Comparison of ENCODE assay signal across 35 cellular contexts in genomic region chr2:199994296-199994695, GRCh38.
"Had no signal": no experiment of that assay in that cellular context is flagged by ENCODE, and none has a peak within 500 bp of the region (broad histone marks: within the 10 kb centered on the region; RNA-seq: fewer than 3 reads in every experiment).

No MANE protein-coding gene starts in this region.

- H3K27me3 ChIP-seq: brain microvascular endothelial cell, MG63 had no signal

- H3K4me3 Mint-ChIP-seq: activated CD8-positive, alpha-beta T cell treated with anti-CD3 and anti-CD28 coated beads for 36 hours; activated naive CD8-positive, alpha-beta T cell treated with anti-CD3 and anti-CD28 coated beads for 36 hours; activated T-cell treated with anti-CD3 and anti-CD28 coated beads, Interleukin-2, amount 50 U/mL, for 72 hours; activated T-helper 17 cell treated with anti-CD3 and anti-CD28 coated beads, Interleukin-2, amount 50 U/mL, for 72 hours; central memory CD8-positive, alpha-beta T cell had no signal

- ATAC-seq: activated CD8-positive, alpha-beta T cell treated with anti-CD3 and anti-CD28 coated beads for 36 hours; activated T-cell treated with anti-CD3 and anti-CD28 coated beads, Interleukin-2, amount 50 U/mL, for 72 hours; activated T-helper 17 cell treated with anti-CD3 and anti-CD28 coated beads, Interleukin-2, amount 50 U/mL, for 72 hours; Right ventricle myocardium inferior; SK-N-SH treated with all-trans-retinoic acid at 6 μM for 48 hours had no signal

- H3K9me3 Mint-ChIP-seq: activated CD8-positive, alpha-beta T cell treated with anti-CD3 and anti-CD28 coated beads for 36 hours; activated naive CD8-positive, alpha-beta T cell treated with anti-CD3 and anti-CD28 coated beads for 36 hours; activated T-cell treated with anti-CD3 and anti-CD28 coated beads, Interleukin-2, amount 50 U/mL, for 72 hours; activated T-helper 17 cell treated with anti-CD3 and anti-CD28 coated beads, Interleukin-2, amount 50 U/mL, for 72 hours; central memory CD8-positive, alpha-beta T cell had no signal

- H3K27me3 Mint-ChIP-seq: activated CD8-positive, alpha-beta T cell treated with anti-CD3 and anti-CD28 coated beads for 36 hours; activated naive CD8-positive, alpha-beta T cell treated with anti-CD3 and anti-CD28 coated beads for 36 hours; central memory CD8-positive, alpha-beta T cell had no signal

- H3K4me3 ChIP-seq: MG63, PC-9 had no signal

- H3K27ac Mint-ChIP-seq: activated CD8-positive, alpha-beta T cell treated with anti-CD3 and anti-CD28 coated beads for 36 hours; activated naive CD8-positive, alpha-beta T cell treated with anti-CD3 and anti-CD28 coated beads for 36 hours; activated T-cell treated with anti-CD3 and anti-CD28 coated beads, Interleukin-2, amount 50 U/mL, for 72 hours; activated T-helper 17 cell treated with anti-CD3 and anti-CD28 coated beads, Interleukin-2, amount 50 U/mL, for 72 hours had no signal

- H3K9me3 ChIP-seq: MG63 had no signal

- H3K4me1 Mint-ChIP-seq: activated naive CD8-positive, alpha-beta T cell treated with anti-CD3 and anti-CD28 coated beads for 36 hours; activated T-helper 17 cell treated with anti-CD3 and anti-CD28 coated beads, Interleukin-2, amount 50 U/mL, for 72 hours; central memory CD8-positive, alpha-beta T cell had no signal

- DNase-seq: activated CD4-positive, alpha-beta T cell treated with anti-CD3 and anti-CD28 coated beads for 1 hour; activated CD4-positive, alpha-beta T cell treated with anti-CD3 and anti-CD28 coated beads for 48 hours; activated CD4-positive, CD25-positive, alpha-beta regulatory T cell; activated CD8-positive, alpha-beta T cell treated with anti-CD3 and anti-CD28 coated beads for 36 hours; activated effector memory CD4-positive, alpha-beta T cell treated with anti-CD3 and anti-CD28 coated beads, Interleukin-2, amount 50 U/mL, for 16 hours; activated naive CD4-positive, alpha-beta T cell; activated naive CD4-positive, alpha-beta T cell treated with anti-CD3 and anti-CD28 coated beads, Interleukin-2, amount 50 U/mL, for 16 hours; activated naive CD8-positive, alpha-beta T cell treated with anti-CD3 and anti-CD28 coated beads for 36 hours; activated T-cell treated with anti-CD3 and anti-CD28 coated beads, Interleukin-2, amount 50 U/mL, for 1 hour; activated T-cell treated with anti-CD3 and anti-CD28 coated beads, Interleukin-2, amount 50 U/mL, for 72 hours; amniotic stem cell; aorta; brain microvascular endothelial cell; MG63; NCI-H1048; NCI-H1105 treated with DMSO at 0.1 percent for 48 hours; NCI-H1436; NCI-H1694; NCI-H1930; NCI-H2081 treated with DMSO at 0.1 percent for 48 hours; NCI-H345; NCI-H524 treated with DMSO at 0.1 percent for 48 hours; PC-9; SIG-M5; SW 1271; T-helper 1 cell; T-helper 2 cell; T1000; WERI-Rb-1 had no signal

- H2AFZ ChIP-seq: PC-9 had no signal

- FAIRE-seq: RCC 7860 had no signal

- H3K27ac ChIP-seq: brain microvascular endothelial cell, PC-9, RWPE1, WERI-Rb-1 had no signal

- H3K4me2 ChIP-seq: PC-9 had no signal

- H3K36me3 ChIP-seq: brain microvascular endothelial cell, MG63, WERI-Rb-1 had no signal
